ENCODE assay signal across 17 cellular contexts in the genomic region with DNA sequence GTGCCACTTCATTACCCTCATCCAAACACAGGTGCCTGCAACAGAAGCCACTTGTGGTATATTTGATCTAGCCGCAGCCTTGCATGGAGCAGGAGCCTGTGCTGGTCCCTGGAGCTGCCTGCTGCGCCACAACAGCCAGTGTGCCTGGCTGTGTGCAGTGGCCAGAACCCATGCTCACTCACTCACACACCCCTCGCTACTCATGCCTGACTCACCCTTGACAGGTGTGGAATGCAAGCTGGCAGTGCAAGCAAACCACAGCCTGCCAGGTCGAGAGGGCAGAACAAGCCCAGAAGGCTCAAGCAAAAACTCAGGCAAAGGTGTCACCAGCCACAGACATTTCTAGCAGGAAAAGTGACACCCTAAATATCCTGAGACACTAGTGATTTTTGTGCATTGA.
A peak's percentile ranks its signal among the peaks of the same experiment; 100 is the strongest.
DNase-seq lines count a peak whose midpoint lies in the region; ATAC-seq, FAIRE-seq and TF ChIP-seq lines count a peak whose summit lies in the region.
"Had no signal": no experiment of that assay in that cellular context is flagged by ENCODE, and none has a peak within 500 bp of the region (broad histone marks: within the 10 kb centered on the region; RNA-seq: fewer than 3 reads in every experiment).

No MANE protein-coding gene starts in this region.

- no peaks in the 10 kb centered on the region for H3K27me3 ChIP-seq in naive thymus-derived CD4-positive, alpha-beta T cell (ENCODE audit: control insufficient read depth in 2 of 2, insufficient read depth in 2 of 2, low read length in 2 of 2)
- H3K27me3 ChIP-seq: BLaER1 treated with 17β-estradiol and CSF1 and Interleukin-3, amounts not matched to agents 10 nM and 100 nM; upper lobe of right lung had no signal

- peaks cover 0 to 4% (median 0%) of the 10 kb centered on the region in 11 donors for H3K9me3 Mint-ChIP-seq in naive thymus-derived CD4-positive, alpha-beta T cell
- H3K9me3 Mint-ChIP-seq: stimulated activated naive CD8-positive, alpha-beta T cell treated with anti-CD3 and anti-CD28 coated beads, Interleukin-15, Interleukin-2, amounts not matched to agents 100 ng/mL and 50 ng/mL, for 24 hours had no signal

- POLR2A ChIA-PET in naive thymus-derived CD4-positive, alpha-beta T cell (lab: Charles Lee), result no interaction called here

- H3K4me3 Mint-ChIP-seq in naive thymus-derived CD4-positive, alpha-beta T cell, result no peak overlapping the region
- H3K4me3 Mint-ChIP-seq: activated CD8-positive, alpha-beta T cell treated with anti-CD3 and anti-CD28 coated beads, Interleukin-2, amount 10 ng/mL, durations not matched to agents 7 days and 5 days; stimulated activated naive CD8-positive, alpha-beta T cell treated with anti-CD3 and anti-CD28 coated beads, Interleukin-15, Interleukin-2, amounts not matched to agents 100 ng/mL and 50 ng/mL, for 24 hours had no signal

- no peaks in the 10 kb centered on the region for H3K4me1 ChIP-seq in naive thymus-derived CD4-positive, alpha-beta T cell (ENCODE audit: control insufficient read depth in 2 of 2, insufficient read depth in 2 of 2, low read length in 2 of 2)
- H3K4me1 ChIP-seq: BLaER1 treated with 17β-estradiol and CSF1 and Interleukin-3, amounts not matched to agents 10 nM and 100 nM; upper lobe of right lung had no signal

- H3K27ac ChIP-seq in naive thymus-derived CD4-positive, alpha-beta T cell (ENCODE audit: low read depth, low read length), result no peak overlapping the region
- H3K27ac ChIP-seq: BLaER1 treated with 17β-estradiol and CSF1 and Interleukin-3, amounts not matched to agents 10 nM and 100 nM; upper lobe of right lung had no signal

- intact Hi-C loops in naive thymus-derived CD4-positive, alpha-beta T cell (cut with micrococcal nuclease), result no loop called here

- H3K4me3 ChIP-seq in astrocyte of the spinal cord (ENCODE audit: low read depth, low read length), result no peak overlapping the region
- H3K4me3 ChIP-seq in naive thymus-derived CD4-positive, alpha-beta T cell (ENCODE audit: low read length), result no peak overlapping the region
- H3K4me3 ChIP-seq: BLaER1 treated with 17β-estradiol and CSF1 and Interleukin-3, amounts not matched to agents 10 nM and 100 nM; upper lobe of right lung had no signal

- no peak for TF ChIP-seq POLR2A in H54 (IDR thresholded peaks at IDR 0.05; ENCODE audit: low read depth, low read length)

- H3K36me3 Mint-ChIP-seq in naive thymus-derived CD4-positive, alpha-beta T cell, result no peaks in the 10 kb centered on the region

- no peaks in the 10 kb centered on the region for H3K36me3 ChIP-seq in naive thymus-derived CD4-positive, alpha-beta T cell (ENCODE audit: control insufficient read depth in 2 of 3, insufficient read depth in 3 of 3, low read length in 3 of 3)
- H3K36me3 ChIP-seq: BLaER1 treated with 17β-estradiol and CSF1 and Interleukin-3, amounts not matched to agents 10 nM and 100 nM; upper lobe of right lung had no signal

- TF ChIP-seq CTCF in astrocyte of the spinal cord (IDR thresholded peaks at IDR 0.05; ENCODE audit: low read depth, low read length), result no peak

- no peaks in the 10 kb centered on the region for H3K4me1 Mint-ChIP-seq in naive thymus-derived CD4-positive, alpha-beta T cell

- in situ Hi-C loops in astrocyte of the spinal cord (cut with HindIII; ENCODE audit: low sequenced_read_pairs), result no loop called here

- CTCF ChIA-PET in naive thymus-derived CD4-positive, alpha-beta T cell (lab: Charles Lee), result no interaction called here

- peak; percentile 68 for FAIRE-seq in H54 (lab: Jason Lieb, UNC)
- FAIRE-seq: endometrium had no signal

- H3K9me3 ChIP-seq in naive thymus-derived CD4-positive, alpha-beta T cell (ENCODE audit: control insufficient read depth in 2 of 3, low read length in 3 of 3), result no peaks in the 10 kb centered on the region
- H3K9me3 ChIP-seq: upper lobe of right lung had no signal

- DNase-seq in H54 (ENCODE audit: insufficient read length, low spot score), result peak; percentile 7
- DNase-seq in NCI-H226, result peak; percentile 54
- peak; percentile 12 for DNase-seq in astrocyte of the spinal cord (ENCODE audit: low read depth, low spot score)
- no peak for DNase-seq in naive thymus-derived CD4-positive, alpha-beta T cell
- DNase-seq in stimulated activated CD4-positive, alpha-beta T cell treated with anti-CD3 and anti-CD28 coated beads, Interleukin-4, amount 100 ng/mL, for 4 hours, result no peak
- no peak for DNase-seq in AML-193 (lab: John Stamatoyannopoulos, UW)
- DNase-seq: activated CD8-positive, alpha-beta T cell treated with anti-CD3 and anti-CD28 coated beads, Interleukin-2, amount 10 ng/mL, durations not matched to agents 7 days and 5 days; cerebellar nuclear complex; mesenchymal stem cell; NCI-H2029 treated with DMSO at 0.1 percent for 48 hours; upper lobe of right lung had no signal

- H3K27me3 Mint-ChIP-seq in naive thymus-derived CD4-positive, alpha-beta T cell, result no peaks in the 10 kb centered on the region
- H3K27me3 Mint-ChIP-seq: stimulated activated naive CD8-positive, alpha-beta T cell treated with anti-CD3 and anti-CD28 coated beads, Interleukin-15, Interleukin-2, amounts not matched to agents 100 ng/mL and 50 ng/mL, for 24 hours had no signal

- no peak overlapping the region for H3K27ac Mint-ChIP-seq in naive thymus-derived CD4-positive, alpha-beta T cell
- H3K27ac Mint-ChIP-seq: activated CD8-positive, alpha-beta T cell treated with anti-CD3 and anti-CD28 coated beads, Interleukin-2, amount 10 ng/mL, durations not matched to agents 7 days and 5 days; stimulated activated naive CD8-positive, alpha-beta T cell treated with anti-CD3 and anti-CD28 coated beads, Interleukin-15, Interleukin-2, amounts not matched to agents 100 ng/mL and 50 ng/mL, for 24 hours had no signal

- ATAC-seq in naive thymus-derived CD4-positive, alpha-beta T cell, result peak; percentile 18
- no peak for ATAC-seq in GM21529 (IDR thresholded peaks at IDR 0.05; ENCODE audit: unreplicated experiment)
- no peak for ATAC-seq in HG03045 (IDR thresholded peaks at IDR 0.05; ENCODE audit: unreplicated experiment)
- ATAC-seq: activated CD8-positive, alpha-beta T cell treated with anti-CD3 and anti-CD28 coated beads, Interleukin-2, amount 10 ng/mL, durations not matched to agents 7 days and 5 days; Panc1; upper lobe of right lung had no signal

Comparison
In these comparisons a context has a peak if more than half of its experiments do, and no peak if none do; other contexts are left out.
1. DNase-seq: peak in H54 (single experiment), NCI-H226 (single experiment) and astrocyte of the spinal cord (single experiment); none in naive thymus-derived CD4-positive, alpha-beta T cell (0 of 9), stimulated activated CD4-positive, alpha-beta T cell treated with anti-CD3 and anti-CD28 coated beads, Interleukin-4, amount 100 ng/mL, for 4 hours (0 of 2) and AML-193 (0 of 2).